In genomic region chr1:238777551-238777950, GRCh38 we compare ENCODE assay signal across 18 cellular contexts.
A peak's percentile ranks its signal among the peaks of the same experiment; 100 is the strongest.
DNase-seq lines count a peak whose midpoint lies in the region; ATAC-seq and TF ChIP-seq lines count a peak whose summit lies in the region.
"Had no signal": no experiment of that assay in that cellular context is flagged by ENCODE, and none has a peak within 500 bp of the region (broad histone marks: within the 10 kb centered on the region; RNA-seq: fewer than 3 reads in every experiment).

No MANE protein-coding gene starts in this region.

- H3K27me3 ChIP-seq in adipocyte (replicated peaks; ENCODE audit: control insufficient read depth, insufficient read depth, low read length) (no peaks in the 10 kb centered on the region), endodermal cell (ENCODE audit: control insufficient read depth, insufficient read depth, low read length, poor library complexity, severe bottlenecking) (no peaks in the 10 kb centered on the region)
- H3K27me3 ChIP-seq: SJSA1 had no signal

- H3K9me3 Mint-ChIP-seq in HFFc6 (no peaks in the 10 kb centered on the region), endodermal cell (no peaks in the 10 kb centered on the region)

- peaks cover 8% of the 10 kb centered on the region; the same call in 1 of the 2 replicates for H3K36me3 Mint-ChIP-seq in HFFc6 (ENCODE audit: low read depth)
- no peaks in the 10 kb centered on the region for H3K36me3 Mint-ChIP-seq in endodermal cell (ENCODE audit: low read depth)
- H3K36me3 Mint-ChIP-seq: CD4-positive, CD25-positive, alpha-beta regulatory T cell had no signal

- H3K27ac Mint-ChIP-seq in HFFc6 = peak overlapping the region; percentile 91
- no peak overlapping the region for H3K27ac Mint-ChIP-seq in endodermal cell
- H3K27ac Mint-ChIP-seq: CD4-positive, CD25-positive, alpha-beta regulatory T cell had no signal

- H3K4me1 Mint-ChIP-seq in HFFc6 (ENCODE audit: low read depth) = peaks cover 74% of the 10 kb centered on the region
- H3K4me1 Mint-ChIP-seq in endodermal cell = peaks cover 2% of the 10 kb centered on the region
- H3K4me1 Mint-ChIP-seq: CD4-positive, CD25-positive, alpha-beta regulatory T cell had no signal

- H3K4me3 Mint-ChIP-seq in HFFc6 (peak overlapping the region; percentile 51), endodermal cell (no peak overlapping the region)
- H3K4me3 Mint-ChIP-seq: CD4-positive, CD25-positive, alpha-beta regulatory T cell had no signal

- H3K9me3 ChIP-seq in adipocyte (ENCODE audit: control insufficient read depth, low read length) (no peaks in the 10 kb centered on the region), endodermal cell (ENCODE audit: control insufficient read depth, low read length) (no peaks in the 10 kb centered on the region)

- H3K4me1 ChIP-seq in adipocyte (ENCODE audit: control insufficient read depth, insufficient read depth, low read length) (no peaks in the 10 kb centered on the region), endodermal cell (ENCODE audit: control insufficient read depth, insufficient read depth, low read length) (no peaks in the 10 kb centered on the region)
- H3K4me1 ChIP-seq: SJSA1 had no signal

- peak; percentile 32 for DNase-seq in A172 (ENCODE audit: low spot score)
- DNase-seq in HFFc6 = peak; percentile 61
- DNase-seq in adipocyte (ENCODE audit: low read depth) = peak; percentile 33
- peak; percentile 38 for DNase-seq in iris pigment epithelial cell (ENCODE audit: low read depth)
- DNase-seq in anterior cingulate cortex (lab: John Stamatoyannopoulos, UW) = no peak
- no peak for DNase-seq in endodermal cell
- DNase-seq: 8988T; Calu3; CD4-positive, CD25-positive, alpha-beta regulatory T cell; Kasumi-1; NCI-H1436; NCI-H2081; NCI-H345; NCI-H526 treated with DMSO at 0.1 percent for 48 hours had no signal

- H3K4me3 ChIP-seq in adipocyte (ENCODE audit: low read length) (no peak overlapping the region), endodermal cell (ENCODE audit: low read length) (no peak overlapping the region)
- H3K4me3 ChIP-seq: SJSA1 had no signal

- H3K9ac ChIP-seq in adipocyte (ENCODE audit: low read length) = no peak overlapping the region
- H3K9ac ChIP-seq in endodermal cell (ENCODE audit: extremely low read depth, low read length, poor library complexity, severe bottlenecking) = no peak overlapping the region

- no peak for ATAC-seq in HG03520 (IDR thresholded peaks at IDR 0.05; ENCODE audit: unreplicated experiment)
- ATAC-seq in HG03025 (IDR thresholded peaks at IDR 0.05; ENCODE audit: low FRiP score, unreplicated experiment) = no peak

- H3K36me3 ChIP-seq in adipocyte (ENCODE audit: control insufficient read depth, insufficient read depth, low read length, severe bottlenecking) (no peaks in the 10 kb centered on the region), endodermal cell (ENCODE audit: control insufficient read depth, insufficient read depth, low read length) (no peaks in the 10 kb centered on the region)
- H3K36me3 ChIP-seq: SJSA1 had no signal

- H3K27me3 Mint-ChIP-seq in HFFc6 (ENCODE audit: insufficient read depth) (no peaks in the 10 kb centered on the region; the same call in 1 of the 2 replicates), endodermal cell (ENCODE audit: insufficient read depth) (no peaks in the 10 kb centered on the region)
- H3K27me3 Mint-ChIP-seq: CD4-positive, CD25-positive, alpha-beta regulatory T cell had no signal

- no peak overlapping the region for H3K27ac ChIP-seq in endodermal cell (ENCODE audit: low read depth, low read length)
- H3K27ac ChIP-seq: RWPE1, SJSA1 had no signal

- TF ChIP-seq CTCF in HFFc6 (IDR thresholded peaks at IDR 0.05) (no peak), endodermal cell (conservative IDR thresholded peaks at IDR 0.05) (no peak)

Comparison
In these comparisons a context has a peak if more than half of its experiments do, and no peak if none do; other contexts are left out.
1. DNase-seq: peak in A172 (single experiment), HFFc6 (single experiment), adipocyte (single experiment) and iris pigment epithelial cell (single experiment); none in anterior cingulate cortex (0 of 58) and endodermal cell (single experiment).